ENCODE assay signal across 8 cellular contexts in genomic region chr10:100482181-100482833, GRCh38. TPM values are rescaled to one million over a fixed set of nuclear protein-coding genes. Genes with fewer than 3 reads are reported as not detected.
A peak's percentile ranks its signal among the peaks of the same experiment; 100 is the strongest.
DNase-seq lines count a peak whose midpoint lies in the region; ATAC-seq and TF ChIP-seq lines count a peak whose summit lies in the region.

No MANE protein-coding gene starts in this region.

- H3K36me3 Mint-ChIP-seq in activated T-cell treated with anti-CD3 and anti-CD28 coated beads, Interleukin-2, amount 50 U/mL, for 4 hours (ENCODE audit: insufficient read depth): peaks cover 2% of the 10 kb centered on the region

- peak overlapping the region; percentile 82 for H3K4me3 Mint-ChIP-seq in activated T-cell treated with anti-CD3 and anti-CD28 coated beads, Interleukin-2, amount 50 U/mL, for 4 hours

- peak overlapping the region; percentile 90 for H2AFZ ChIP-seq in OCI-LY3 (ENCODE audit: low read depth, low read length)

- TF ChIP-seq POLR2A in esophagus muscularis mucosa (IDR thresholded peaks at IDR 0.05; ENCODE audit: low read depth): no peak

- peak overlapping the region; percentile 39 for H3K9ac ChIP-seq in OCI-LY3 (ENCODE audit: low read length)
- no peak overlapping the region for H3K9ac ChIP-seq in mucosa of rectum (ENCODE audit: low read depth in 1 of 2, low read length in 2 of 2)

- DNase-seq in GM12865 (ENCODE audit: low read depth) (peak; percentile 76), HT-29 (ENCODE audit: low spot score) (peak; percentile 70), esophagus muscularis mucosa (ENCODE audit: extremely low spot score) (peak; percentile 89)
- DNase-seq in activated T-cell treated with anti-CD3 and anti-CD28 coated beads, Interleukin-2, amount 50 U/mL, for 4 hours: peak; percentile 60
- DNase-seq in stimulated activated CD8-positive, alpha-beta memory T cell treated with anti-CD3 and anti-CD28 coated beads, Interleukin-2, amount 100 ng/mL, for 48 hours (ENCODE audit: low read depth in 2 of 2): peak; percentile 54 to 59

- WGBS in esophagus muscularis mucosa: under 1% methylated on average over 33 of the region's 59 CpGs

- H3K9me3 Mint-ChIP-seq in activated T-cell treated with anti-CD3 and anti-CD28 coated beads, Interleukin-2, amount 50 U/mL, for 4 hours: no peaks in the 10 kb centered on the region

- H3K4me3 ChIP-seq in GM12865 (ENCODE audit: low read depth, low read length) (peak overlapping the region; percentile 34), OCI-LY3 (ENCODE audit: low read length) (peak overlapping the region; percentile 86), esophagus muscularis mucosa (peak overlapping the region; percentile 52 to 60 (median 56)), mucosa of rectum (ENCODE audit: low read length in 2 of 2) (peak overlapping the region; percentile 68 to 76)

- H4K20me1 ChIP-seq in OCI-LY3 (ENCODE audit: insufficient read depth, low read length): no peaks in the 10 kb centered on the region

- H3K27ac ChIP-seq in OCI-LY3 (ENCODE audit: low read length) (no peak overlapping the region), esophagus muscularis mucosa (replicated peaks in 1 of 4) (no peak overlapping the region), mucosa of rectum (ENCODE audit: low read depth in 2 of 2, low read length in 2 of 2) (no peak overlapping the region)

- H3K4me2 ChIP-seq in OCI-LY3 (ENCODE audit: low read length): peak overlapping the region; percentile 100

- peaks cover 16% of the 10 kb centered on the region for H3K4me1 Mint-ChIP-seq in activated T-cell treated with anti-CD3 and anti-CD28 coated beads, Interleukin-2, amount 50 U/mL, for 4 hours (ENCODE audit: low read depth)

- H3K79me2 ChIP-seq in OCI-LY3 (ENCODE audit: low read length): no peaks in the 10 kb centered on the region

- ATAC-seq in activated T-cell treated with anti-CD3 and anti-CD28 coated beads, Interleukin-2, amount 50 U/mL, for 4 hours: peak; percentile 66 to 67
- ATAC-seq in HG03025 (IDR thresholded peaks at IDR 0.05; ENCODE audit: low FRiP score, unreplicated experiment): no peak

- intact Hi-C loops in esophagus muscularis mucosa (cut with DNase I): no loop called here

- TF ChIP-seq CTCF in GM12865 (IDR thresholded peaks at IDR 0.05; ENCODE audit: insufficient read depth, low read depth, low read length, missing control alignments) (peak; percentile 82), OCI-LY3 (IDR thresholded peaks at IDR 0.05; ENCODE audit: low read depth, low read length) (peak; percentile 81), esophagus muscularis mucosa (IDR thresholded peaks at IDR 0.05) (peak; percentile 60 to 79 (median 65))

- peaks cover 28% of the 10 kb centered on the region for H3K27me3 Mint-ChIP-seq in activated T-cell treated with anti-CD3 and anti-CD28 coated beads, Interleukin-2, amount 50 U/mL, for 4 hours (ENCODE audit: low read depth)

- H3K4me1 ChIP-seq in OCI-LY3 (ENCODE audit: low read length): 0 out of 2 replicates have a peak, but pooled peaks cover 3% of the 10 kb centered on the region
- H3K4me1 ChIP-seq in esophagus muscularis mucosa: peaks cover 13 to 20% (median 16%) of the 10 kb centered on the region in 4 donors
- peaks cover 16 to 18% of the 10 kb centered on the region in 2 donors for H3K4me1 ChIP-seq in mucosa of rectum (ENCODE audit: control insufficient read depth in 2 of 2, insufficient read depth in 2 of 2, low read length in 2 of 2)

- no peak for TF ChIP-seq EP300 in esophagus muscularis mucosa (IDR thresholded peaks at IDR 0.05)

- H3K27me3 ChIP-seq in OCI-LY3 (ENCODE audit: low read depth, low read length) (peaks cover 21% of the 10 kb centered on the region), esophagus muscularis mucosa (peaks cover 0 to 36% (median 3%) of the 10 kb centered on the region in 4 donors), mucosa of rectum (ENCODE audit: control insufficient read depth in 2 of 2, insufficient read depth in 2 of 2, low read length in 2 of 2) (peaks cover 15 to 21% of the 10 kb centered on the region in 2 donors)

- H3K9me3 ChIP-seq in OCI-LY3 (ENCODE audit: insufficient read depth, low read length): no peaks in the 10 kb centered on the region
- H3K9me3 ChIP-seq in esophagus muscularis mucosa: no peaks in the 10 kb centered on the region
- H3K9me3 ChIP-seq in mucosa of rectum (ENCODE audit: control insufficient read depth in 2 of 2, low read length in 2 of 2): no peaks in the 10 kb centered on the region

- H3K36me3 ChIP-seq in OCI-LY3 (replicated peaks; ENCODE audit: low read depth, low read length) (no peaks in the 10 kb centered on the region), esophagus muscularis mucosa (peaks cover 8 to 23% (median 17%) of the 10 kb centered on the region in 4 donors), mucosa of rectum (ENCODE audit: control insufficient read depth in 2 of 2, insufficient read depth in 2 of 2, low read length in 2 of 2) (peaks cover 0 to 7% of the 10 kb centered on the region in 2 donors)

RNA-seq across cellular contexts. Expression of gene WNT8B, which starts 19.5 kb away (rescaled TPM):
- total RNA-seq in HT-29 (2014; rRNA removed; shearing (Covaris generic)): 0.03 and 0.23 TPM in 2 replicates
- total RNA-seq in activated T-cell treated with anti-CD3 and anti-CD28 coated beads, Interleukin-2, amount 50 U/mL, for 4 hours: under 1 TPM in 1 of 3 donors, not detected in 2; 0.11 TPM
- not detected for total RNA-seq in esophagus muscularis mucosa

RNA-seq across cellular contexts. Expression of gene SEC31B, which starts 37.4 kb away (rescaled TPM):
- total RNA-seq in HT-29 (2014; rRNA removed; shearing (Covaris generic)): 1.2 and 2.0 TPM in 2 replicates
- 1 to 10 TPM; 6.2 to 7.6 (median 6.9) TPM for total RNA-seq in activated T-cell treated with anti-CD3 and anti-CD28 coated beads, Interleukin-2, amount 50 U/mL, for 4 hours
- total RNA-seq in esophagus muscularis mucosa: 1 to 10 TPM; 2.8 to 5.2 (median 4.1) TPM

RNA-seq across cellular contexts. Expression of gene NDUFB8, which starts 47.4 kb away (rescaled TPM):
- total RNA-seq in HT-29 (2014; rRNA removed; shearing (Covaris generic)): 289 and 300 TPM in 2 replicates
- total RNA-seq in activated T-cell treated with anti-CD3 and anti-CD28 coated beads, Interleukin-2, amount 50 U/mL, for 4 hours: 100 to 1,000 TPM; 261 to 286 (median 280) TPM
- 100 to 1,000 TPM; 231 to 315 (median 279) TPM for total RNA-seq in esophagus muscularis mucosa

RNA-seq across cellular contexts. Expression of gene HIF1AN, which starts 53.4 kb away (rescaled TPM):
- 5.2 and 7.4 TPM in 2 replicates for total RNA-seq in HT-29 (2014; rRNA removed; shearing (Covaris generic))
- 10 to 100 TPM; 42.8 to 52.6 (median 48.7) TPM for total RNA-seq in activated T-cell treated with anti-CD3 and anti-CD28 coated beads, Interleukin-2, amount 50 U/mL, for 4 hours
- total RNA-seq in esophagus muscularis mucosa: 10 to 100 TPM in 3 of 4 donors, 1 to 10 TPM in 1; 7.6 to 15.4 (median 13.6) TPM

Comparison
In these comparisons a context has a peak if more than half of its experiments do, and no peak if none do; other contexts are left out.
1. H3K4me3 ChIP-seq: peak in every context shown above with its lines; median percentile 86 in OCI-LY3; 72 in mucosa of rectum; 56 in esophagus muscularis mucosa; 34 in GM12865.